Comparison of ENCODE assay signal across 24 cellular contexts in the genomic region with DNA sequence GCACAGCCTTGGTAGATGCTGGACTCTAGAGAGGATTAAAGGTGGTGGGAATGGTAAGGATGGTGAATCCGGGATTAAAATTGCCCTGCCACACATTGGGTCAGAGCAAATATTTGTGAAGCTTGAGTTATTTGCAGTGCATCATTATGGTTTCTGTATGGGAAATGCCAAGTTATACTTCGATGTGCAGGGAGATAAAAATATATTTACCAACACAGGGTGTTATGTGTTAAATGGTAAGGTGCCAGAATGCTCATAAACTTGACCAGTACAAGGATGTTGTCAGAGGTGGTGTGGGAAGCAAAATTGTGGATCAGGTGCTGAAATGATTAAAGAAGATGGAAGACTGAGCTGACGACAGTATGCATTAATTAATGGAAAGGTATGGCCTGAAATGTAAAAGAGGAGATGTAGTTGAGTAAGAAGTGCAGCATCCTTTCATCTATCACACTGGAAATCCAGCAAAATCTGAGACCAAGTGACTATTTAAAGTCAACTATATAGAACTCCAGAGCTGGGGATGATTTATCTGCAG.
"Had no signal": no experiment of that assay in that cellular context is flagged by ENCODE, and none has a peak within 500 bp of the region (broad histone marks: within the 10 kb centered on the region; RNA-seq: fewer than 3 reads in every experiment).

No MANE protein-coding gene starts in this region.

- H3K9me3 ChIP-seq: esophagus squamous epithelium, left lung, mucosa of descending colon, prostate gland, right atrium auricular region, suprapubic skin, transverse colon, upper lobe of right lung, uterus had no signal

- H3K27me3 ChIP-seq: esophagus squamous epithelium, heart right ventricle, left lung, neural progenitor cell, right atrium auricular region, suprapubic skin, transverse colon, upper lobe of right lung, uterus had no signal

- ATAC-seq: effector memory CD8-positive, alpha-beta T cell; heart right ventricle; left cardiac atrium; left lung; mucosa of descending colon; naive thymus-derived CD4-positive, alpha-beta T cell; sciatic nerve; stimulated activated naive B cell treated with anti-CD40 and anti-IgM and Interleukin-4, amounts not matched to agents 10 μg/mL and 1 μg/mL and 100 μg/mL, for 72 hours; upper lobe of right lung had no signal

- H3K4me3 ChIP-seq: coronary artery, esophagus squamous epithelium, heart right ventricle, left lung, mucosa of descending colon, neural progenitor cell, prostate gland, right atrium auricular region, smooth muscle cell, suprapubic skin, transverse colon, upper lobe of right lung, uterus had no signal

- H3K4me2 ChIP-seq: neural progenitor cell, smooth muscle cell had no signal

- H3K27ac ChIP-seq: coronary artery, esophagus squamous epithelium, heart right ventricle, left lung, neural progenitor cell, prostate gland, right atrium auricular region, suprapubic skin, transverse colon, upper lobe of right lung, uterus had no signal

- FAIRE-seq: endometrium had no signal

- H3K4me1 ChIP-seq: prostate gland, suprapubic skin, upper lobe of right lung, uterus had no signal

- H2AFZ ChIP-seq: neural progenitor cell had no signal

- H3K9ac ChIP-seq: neural progenitor cell had no signal

- DNase-seq: dermis blood vessel endothelial cell; effector memory CD8-positive, alpha-beta T cell; erythroblast; esophagus squamous epithelium; foreskin melanocyte; heart right ventricle; left cardiac atrium; left lung; mesenchymal stem cell; mucosa of descending colon; naive thymus-derived CD4-positive, alpha-beta T cell; stimulated activated CD4-positive, alpha-beta T cell treated with anti-CD3 and anti-CD28 coated beads, Interleukin-4, amount 100 ng/mL, for 4 hours; stimulated activated naive B cell treated with anti-CD40 and anti-IgM and Interleukin-4, amounts not matched to agents 10 μg/mL and 1 μg/mL and 100 μg/mL, for 72 hours; transverse colon; upper lobe of right lung; uterus had no signal

- H3K36me3 ChIP-seq: esophagus squamous epithelium, heart right ventricle, left lung, neural progenitor cell, prostate gland, right atrium auricular region, suprapubic skin, transverse colon, upper lobe of right lung, uterus had no signal
